In the genomic region with DNA sequence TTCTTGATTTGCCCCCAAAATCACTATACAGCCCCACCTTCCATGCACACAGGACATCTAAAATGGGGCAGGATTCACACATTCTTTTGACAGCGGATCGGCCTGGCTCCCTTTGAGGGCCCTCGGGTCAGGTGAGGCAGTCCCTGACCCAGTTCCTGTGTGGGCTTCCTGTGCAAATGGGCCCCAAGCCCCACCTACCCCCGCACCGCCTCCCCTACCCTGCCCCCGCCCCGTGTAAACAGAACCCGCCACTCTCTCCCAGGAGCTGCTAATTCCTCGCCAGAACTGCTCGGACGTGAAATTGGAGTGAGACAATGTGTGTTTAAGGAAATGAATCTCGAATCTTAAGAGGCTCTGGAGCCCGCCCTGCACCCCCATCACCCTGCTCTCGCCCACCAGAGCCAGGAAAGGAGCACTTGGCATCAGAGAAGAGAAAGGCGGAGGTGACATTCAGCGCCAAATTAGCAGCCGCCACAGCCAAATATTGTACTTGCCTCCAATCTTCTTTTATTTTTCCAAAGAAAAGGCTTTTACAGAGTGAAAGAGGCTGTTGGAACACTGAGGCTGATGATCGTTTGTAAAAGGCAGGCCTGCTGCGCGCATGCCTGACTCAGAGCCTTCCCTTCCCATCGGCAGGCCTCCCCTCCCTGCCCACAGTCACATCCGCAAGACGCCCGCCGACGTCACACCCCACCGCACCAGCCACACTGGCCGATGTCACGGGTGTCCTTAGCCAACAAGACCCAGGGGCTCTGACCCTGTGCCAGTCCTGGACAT, we compare ENCODE assay signal across 8 cellular contexts. TPM values are rescaled to one million over a fixed set of nuclear protein-coding genes. Genes with fewer than 3 reads are reported as not detected.
DNase-seq lines count a peak whose midpoint lies in the region; ATAC-seq lines count a peak whose summit lies in the region.

No MANE protein-coding gene starts in this region.

- DNase-seq in NCI-H2227 (lab: John Stamatoyannopoulos, UW; ENCODE audit: unreplicated experiment) (peak; percentile 44), Right ventricle myocardium superior (peak; percentile 79), renal cortical epithelial cell (ENCODE audit: low read depth) (peak; percentile 25), ureter (ENCODE audit: low spot score) (peak; percentile 81), AG08395 (ENCODE audit: low spot score) (no peak)
- peak; percentile 68 for DNase-seq in activated T-helper 2 cell treated with anti-CD3 and anti-CD28 coated beads, Interferon-gamma antibody, Interleukin-2, Interleukin-4, amounts not matched to agents 10 μg/mL and 5 μg/mL and 100 μg/mL, durations not matched to agents 14 hours and 24 hours and 36 hours (ENCODE audit: low spot score)

- no peaks in the 10 kb centered on the region for H3K27me3 Mint-ChIP-seq in activated T-helper 2 cell treated with anti-CD3 and anti-CD28 coated beads, Interferon-gamma antibody, Interleukin-2, Interleukin-4, amounts not matched to agents 10 μg/mL and 5 μg/mL and 100 μg/mL, durations not matched to agents 14 hours and 24 hours and 36 hours (ENCODE audit: low read depth)

- no peaks in the 10 kb centered on the region for H3K36me3 Mint-ChIP-seq in activated T-helper 2 cell treated with anti-CD3 and anti-CD28 coated beads, Interferon-gamma antibody, Interleukin-2, Interleukin-4, amounts not matched to agents 10 μg/mL and 5 μg/mL and 100 μg/mL, durations not matched to agents 14 hours and 24 hours and 36 hours (ENCODE audit: low read depth)

- H3K9me3 Mint-ChIP-seq in activated T-helper 2 cell treated with anti-CD3 and anti-CD28 coated beads, Interferon-gamma antibody, Interleukin-2, Interleukin-4, amounts not matched to agents 10 μg/mL and 5 μg/mL and 100 μg/mL, durations not matched to agents 14 hours and 24 hours and 36 hours, result no peaks in the 10 kb centered on the region

- ATAC-seq in Right ventricle myocardium superior (ENCODE audit: poor library complexity) (peak; percentile 56), HG03460 (IDR thresholded peaks at IDR 0.05; ENCODE audit: unreplicated experiment) (no peak), HG03469 (IDR thresholded peaks at IDR 0.05; ENCODE audit: unreplicated experiment) (no peak)

- peak overlapping the region; percentile 73 for H3K4me3 Mint-ChIP-seq in activated T-helper 2 cell treated with anti-CD3 and anti-CD28 coated beads, Interferon-gamma antibody, Interleukin-2, Interleukin-4, amounts not matched to agents 10 μg/mL and 5 μg/mL and 100 μg/mL, durations not matched to agents 14 hours and 24 hours and 36 hours (ENCODE audit: low read depth)

- H3K4me1 Mint-ChIP-seq in activated T-helper 2 cell treated with anti-CD3 and anti-CD28 coated beads, Interferon-gamma antibody, Interleukin-2, Interleukin-4, amounts not matched to agents 10 μg/mL and 5 μg/mL and 100 μg/mL, durations not matched to agents 14 hours and 24 hours and 36 hours (ENCODE audit: low read depth), result peaks cover 2% of the 10 kb centered on the region

- H3K27ac Mint-ChIP-seq in activated T-helper 2 cell treated with anti-CD3 and anti-CD28 coated beads, Interferon-gamma antibody, Interleukin-2, Interleukin-4, amounts not matched to agents 10 μg/mL and 5 μg/mL and 100 μg/mL, durations not matched to agents 14 hours and 24 hours and 36 hours, result peak overlapping the region; percentile 85

- intact Hi-C loops in activated T-helper 2 cell treated with anti-CD3 and anti-CD28 coated beads, Interferon-gamma antibody, Interleukin-2, Interleukin-4, amounts not matched to agents 10 μg/mL and 5 μg/mL and 100 μg/mL, durations not matched to agents 14 hours and 24 hours and 36 hours (cut with micrococcal nuclease), result no loop called here
- intact Hi-C loops in Right ventricle myocardium superior (cut with DNase I), result no loop called here

RNA-seq across cellular contexts. Expression of a gene that starts 53.1 kb away (rescaled TPM):
- total RNA-seq in activated T-helper 2 cell treated with anti-CD3 and anti-CD28 coated beads, Interferon-gamma antibody, Interleukin-2, Interleukin-4, amounts not matched to agents 10 μg/mL and 5 μg/mL and 100 μg/mL, durations not matched to agents 14 hours and 24 hours and 36 hours, result 0.46 and 0.59 TPM in 2 replicates
- total RNA-seq in Right ventricle myocardium superior, result 1.6 TPM
- total RNA-seq in renal cortical epithelial cell, result 0.17 and 0.55 TPM in 2 replicates
- total RNA-seq in ureter, result 2.6 TPM
